In genomic region chr10:47359101-47359500, GRCh38 we compare ENCODE assay signal across 19 cellular contexts. TPM values are rescaled to one million over a fixed set of nuclear protein-coding genes. Genes with fewer than 3 reads are reported as not detected.
DNase-seq lines count a peak whose midpoint lies in the region; ATAC-seq and TF ChIP-seq lines count a peak whose summit lies in the region.
"Had no signal": no experiment of that assay in that cellular context is flagged by ENCODE, and none has a peak within 500 bp of the region (broad histone marks: within the 10 kb centered on the region; RNA-seq: fewer than 3 reads in every experiment).

No MANE protein-coding gene starts in this region.

- peaks cover 0 to 3% (median 0%) of the 10 kb centered on the region in 3 donors for H3K27me3 Mint-ChIP-seq in CD14-positive monocyte (ENCODE audit: low read depth in 3 of 3)
- H3K27me3 Mint-ChIP-seq in stimulated activated memory B cell treated with anti-CD40 and anti-IgM and Interleukin-4, amounts not matched to agents 10 μg/mL and 1 μg/mL and 100 μg/mL, for 72 hours: no peaks in the 10 kb centered on the region

- H3K4me3 Mint-ChIP-seq in CD14-positive monocyte: no peak overlapping the region
- H3K4me3 Mint-ChIP-seq in stimulated activated memory B cell treated with anti-CD40 and anti-IgM and Interleukin-4, amounts not matched to agents 10 μg/mL and 1 μg/mL and 100 μg/mL, for 72 hours: no peak overlapping the region
- H3K4me3 Mint-ChIP-seq: CD8-positive, alpha-beta T cell had no signal

- no peaks in the 10 kb centered on the region for H3K79me2 ChIP-seq in osteoblast (ENCODE audit: insufficient read depth, low read length)

- H3K27ac ChIP-seq in WERI-Rb-1 (peak overlapping the region; percentile 90), osteoblast (ENCODE audit: low read depth, low read length) (no peak overlapping the region)
- H3K27ac ChIP-seq: BLaER1, HL-60 had no signal

- DNase-seq in CD14-positive monocyte (ENCODE audit: low spot score) (peak; percentile 34), WERI-Rb-1 (peak; percentile 33), islet precursor cell (peak; percentile 38), osteoblast (ENCODE audit: insufficient read length, low spot score, missing footprints) (peak; percentile 4), KG1 (lab: John Stamatoyannopoulos, UW) (no peak), NCI-H524 treated with DMSO at 0.1 percent for 48 hours (lab: John Stamatoyannopoulos, UW) (no peak), GM20000 (ENCODE audit: low spot score) (no peak)
- DNase-seq: 8988T; Calu3; CD8-positive, alpha-beta T cell; DMS79 treated with DMSO at 0.1 percent for 48 hours; HCEC 1CT had no signal

- no peaks in the 10 kb centered on the region for H4K20me1 ChIP-seq in osteoblast (ENCODE audit: insufficient read depth, low read length)
- H4K20me1 ChIP-seq: BLaER1 had no signal

- H3K4me1 Mint-ChIP-seq in CD14-positive monocyte: no peaks in the 10 kb centered on the region
- no peaks in the 10 kb centered on the region for H3K4me1 Mint-ChIP-seq in stimulated activated memory B cell treated with anti-CD40 and anti-IgM and Interleukin-4, amounts not matched to agents 10 μg/mL and 1 μg/mL and 100 μg/mL, for 72 hours

- H3K27ac Mint-ChIP-seq in CD14-positive monocyte: no peak overlapping the region
- H3K27ac Mint-ChIP-seq in stimulated activated memory B cell treated with anti-CD40 and anti-IgM and Interleukin-4, amounts not matched to agents 10 μg/mL and 1 μg/mL and 100 μg/mL, for 72 hours: no peak overlapping the region
- H3K27ac Mint-ChIP-seq: CD8-positive, alpha-beta T cell had no signal

- no peak overlapping the region for H2AFZ ChIP-seq in osteoblast (ENCODE audit: low read length)

- H3K36me3 Mint-ChIP-seq in CD14-positive monocyte: no peaks in the 10 kb centered on the region
- no peaks in the 10 kb centered on the region for H3K36me3 Mint-ChIP-seq in stimulated activated memory B cell treated with anti-CD40 and anti-IgM and Interleukin-4, amounts not matched to agents 10 μg/mL and 1 μg/mL and 100 μg/mL, for 72 hours
- H3K36me3 Mint-ChIP-seq: CD8-positive, alpha-beta T cell had no signal

- H3K4me3 ChIP-seq in WERI-Rb-1 (ENCODE audit: low read depth, low read length): no peak overlapping the region
- H3K4me3 ChIP-seq in osteoblast (ENCODE audit: insufficient read depth, low read length): no peak overlapping the region
- H3K4me3 ChIP-seq: BLaER1, GM12878 had no signal

- intact Hi-C loops in CD14-positive monocyte (cut with micrococcal nuclease): no loop called here

- H3K27me3 ChIP-seq in WERI-Rb-1 (ENCODE audit: insufficient read depth, low read depth, severe bottlenecking): no peaks in the 10 kb centered on the region
- peaks cover 2% of the 10 kb centered on the region for H3K27me3 ChIP-seq in osteoblast (ENCODE audit: insufficient read depth, low read length)
- H3K27me3 ChIP-seq: BLaER1 had no signal

- H3K4me1 ChIP-seq in osteoblast (ENCODE audit: insufficient read depth, low read length): no peaks in the 10 kb centered on the region

- ATAC-seq in stimulated activated memory B cell treated with anti-CD40 and anti-IgM and Interleukin-4, amounts not matched to agents 10 μg/mL and 1 μg/mL and 100 μg/mL, for 72 hours: no peak
- ATAC-seq: CD8-positive, alpha-beta T cell; GM12878 had no signal

- no peaks in the 10 kb centered on the region for H3K9me3 Mint-ChIP-seq in CD14-positive monocyte
- no peaks in the 10 kb centered on the region for H3K9me3 Mint-ChIP-seq in stimulated activated memory B cell treated with anti-CD40 and anti-IgM and Interleukin-4, amounts not matched to agents 10 μg/mL and 1 μg/mL and 100 μg/mL, for 72 hours
- H3K9me3 Mint-ChIP-seq: CD8-positive, alpha-beta T cell had no signal

- H3K9me3 ChIP-seq in WERI-Rb-1 (ENCODE audit: severe bottlenecking): no peaks in the 10 kb centered on the region
- no peaks in the 10 kb centered on the region for H3K9me3 ChIP-seq in osteoblast (ENCODE audit: low read depth, low read length)
- H3K9me3 ChIP-seq: BLaER1 had no signal

- peaks cover 53% of the 10 kb centered on the region for H3K36me3 ChIP-seq in WERI-Rb-1
- H3K36me3 ChIP-seq in osteoblast (ENCODE audit: insufficient read depth, low read length): no peaks in the 10 kb centered on the region
- H3K36me3 ChIP-seq: BLaER1 had no signal

- no peak overlapping the region for H3K4me2 ChIP-seq in osteoblast (ENCODE audit: insufficient read depth, low read length)
- H3K4me2 ChIP-seq: BLaER1 had no signal

- TF ChIP-seq CTCF in CD14-positive monocyte (IDR thresholded peaks at IDR 0.05): no peak
- TF ChIP-seq CTCF in WERI-Rb-1 (IDR thresholded peaks at IDR 0.05; ENCODE audit: low read depth, low read length): no peak
- TF ChIP-seq CTCF in osteoblast (IDR thresholded peaks at IDR 0.05; ENCODE audit: extremely low read depth, low read depth, low read length): no peak
- TF ChIP-seq CTCF in GM20000 (IDR thresholded peaks at IDR 0.05; ENCODE audit: extremely low read depth, missing control alignments): no peak

RNA-seq across cellular contexts. Expression of gene RBP3, which starts 10.9 kb away (rescaled TPM):
- polyA plus RNA-seq in CD14-positive monocyte: not detected
- total RNA-seq in osteoblast: not detected in 2 replicates
- total RNA-seq: A673; Calu3; CD8-positive, alpha-beta T cell; GM12878; HT1080 had no signal
- polyA plus RNA-seq: AG04450, GM12878 had no signal

RNA-seq across cellular contexts. Expression of gene ZNF488, which starts 25.0 kb away (rescaled TPM):
- polyA plus RNA-seq in CD14-positive monocyte: not detected
- under 0.01 and 0.29 TPM in 2 replicates for total RNA-seq in osteoblast
- total RNA-seq: CD8-positive, alpha-beta T cell; GM12878 had no signal
- polyA plus RNA-seq: GM12878 had no signal

RNA-seq across cellular contexts. Expression of gene GDF2, which starts 36.8 kb away (rescaled TPM):
- polyA plus RNA-seq in CD14-positive monocyte: not detected
- not detected in 2 replicates for total RNA-seq in osteoblast
- total RNA-seq: A673; Calu3; CD8-positive, alpha-beta T cell; GM12878; HT1080 had no signal
- polyA plus RNA-seq: AG04450, GM12878 had no signal

RNA-seq across cellular contexts. Expression of gene GDF10, which starts 59.1 kb away (rescaled TPM):
- polyA plus RNA-seq in CD14-positive monocyte: not detected
- under 0.01 TPM in 2 replicates for total RNA-seq in osteoblast
- total RNA-seq: Calu3, GM12878, HT1080 had no signal
- polyA plus RNA-seq: GM12878 had no signal

Comparison
In these comparisons a context has a peak if more than half of its experiments do, and no peak if none do; other contexts are left out.
1. DNase-seq: peak in CD14-positive monocyte (single experiment), WERI-Rb-1 (single experiment), islet precursor cell (single experiment) and osteoblast (single experiment); none in KG1 (single experiment), NCI-H524 treated with DMSO at 0.1 percent for 48 hours (single experiment) and GM20000 (single experiment).